ENCODE assay signal across 1 cellular context in genomic region chr3:4985330-4986174, GRCh38.
TF ChIP-seq lines count a peak whose summit lies in the region.

No MANE protein-coding gene starts in this region.

TF ChIP-seq in HepG2, 621 proteins besides CTCF, POLR2A, EP300 and RAD21 (continued from another document and continues in another):
- peak; percentile 51; the same call in 1 of the 2 replicates for TF ChIP-seq ARNTL (CRISPR knock-in tag; IDR thresholded peaks at IDR 0.05)
- no peak for TF ChIP-seq NONO (IDR thresholded peaks at IDR 0.05)
- TF ChIP-seq NONO (CRISPR knock-in tag; conservative IDR thresholded peaks at IDR 0.05), result 0 out of 2 replicates have a peak, but pooled peaks have one; percentile 19
- peak; percentile 13; the same call in 1 of the 2 replicates for TF ChIP-seq ZBED4 (CRISPR knock-in tag; IDR thresholded peaks at IDR 0.05; ENCODE audit: borderline replicate concordance)
- 0 out of 2 replicates have a peak, but pooled peaks have one; percentile 9 for TF ChIP-seq MIER2 (CRISPR knock-in tag; IDR thresholded peaks at IDR 0.05)
- TF ChIP-seq ZBTB40 (IDR thresholded peaks at IDR 0.05), result no peak
- no peak for TF ChIP-seq ZBTB40 (CRISPR knock-in tag; IDR thresholded peaks at IDR 0.05)
- no peak for TF ChIP-seq PHF8 (CRISPR knock-in tag; IDR thresholded peaks at IDR 0.05)
- no peak for TF ChIP-seq ATF1 (CRISPR knock-in tag; IDR thresholded peaks at IDR 0.05)
- peak; percentile 13 for TF ChIP-seq XRCC5 (optimal IDR thresholded peaks at IDR 0.05; ENCODE audit: low read length)
- TF ChIP-seq ZXDC (CRISPR knock-in tag; IDR thresholded peaks at IDR 0.05), result peak; percentile 54; the same call in 1 of the 2 replicates
- peak; percentile 45; the same call in 1 of the 2 replicates for TF ChIP-seq ZNF788 (CRISPR knock-in tag; IDR thresholded peaks at IDR 0.05; ENCODE audit: borderline replicate concordance)
- TF ChIP-seq RXRB (CRISPR knock-in tag; IDR thresholded peaks at IDR 0.05; ENCODE audit: borderline replicate concordance), result 0 out of 2 replicates have a peak, but pooled peaks have one; percentile 29
- TF ChIP-seq HOMEZ (CRISPR knock-in tag; IDR thresholded peaks at IDR 0.05; ENCODE audit: low read depth), result 0 out of 2 replicates have a peak, but pooled peaks have one; percentile 23
- peak; percentile 9; the same call in 1 of the 2 replicates for TF ChIP-seq SSRP1 (CRISPR knock-in tag; IDR thresholded peaks at IDR 0.05)
- peak; percentile 37; the same call in 1 of the 2 replicates for TF ChIP-seq ZNF274 (CRISPR knock-in tag; IDR thresholded peaks at IDR 0.05)
- TF ChIP-seq ZBTB25 (CRISPR knock-in tag; IDR thresholded peaks at IDR 0.05), result 0 out of 2 replicates have a peak, but pooled peaks have one; percentile 26
- peak; percentile 42; the same call in 1 of the 2 replicates for TF ChIP-seq ZNF558 (CRISPR knock-in tag; IDR thresholded peaks at IDR 0.05; ENCODE audit: borderline replicate concordance)
- TF ChIP-seq MATR3 (CRISPR knock-in tag; IDR thresholded peaks at IDR 0.05), result no peak
- peak; percentile 61 for TF ChIP-seq TBX2 (CRISPR knock-in tag; IDR thresholded peaks at IDR 0.05; ENCODE audit: borderline replicate concordance)
- peak; percentile 27 for TF ChIP-seq SKI (IDR thresholded peaks at IDR 0.05; ENCODE audit: partially characterized antibody)
- peak; percentile 77 for TF ChIP-seq SALL1 (CRISPR knock-in tag; IDR thresholded peaks at IDR 0.05)
- TF ChIP-seq KAT7 (CRISPR knock-in tag; IDR thresholded peaks at IDR 0.05; ENCODE audit: borderline replicate concordance), result peak; percentile 56; the same call in 1 of the 2 replicates
- TF ChIP-seq ZNF7 (CRISPR knock-in tag; IDR thresholded peaks at IDR 0.05), result no peak
- TF ChIP-seq CEBPZ (IDR thresholded peaks at IDR 0.05; ENCODE audit: low read length), result no peak
- peak; percentile 91 for TF ChIP-seq CEBPB (IDR thresholded peaks at IDR 0.05; ENCODE audit: borderline replicate concordance, low read depth, low read length)
- no peak for TF ChIP-seq ZBTB21 (CRISPR knock-in tag; IDR thresholded peaks at IDR 0.05)
- TF ChIP-seq STAG1 (CRISPR knock-in tag; IDR thresholded peaks at IDR 0.05), result no peak
- peak; percentile 24; the same call in 1 of the 2 replicates for TF ChIP-seq ETV5 (CRISPR knock-in tag; IDR thresholded peaks at IDR 0.05; ENCODE audit: borderline replicate concordance)
- TF ChIP-seq PPARG (CRISPR knock-in tag; conservative IDR thresholded peaks at IDR 0.05), result 0 out of 2 replicates have a peak, but pooled peaks have one; percentile 9
- no peak; the same call in 1 of the 2 replicates for TF ChIP-seq ZBTB38 (CRISPR knock-in tag; IDR thresholded peaks at IDR 0.05)
- peak; percentile 51 for TF ChIP-seq FOSL2 (CRISPR knock-in tag; IDR thresholded peaks at IDR 0.05)
- peak; percentile 47; the same call in 1 of the 2 replicates for TF ChIP-seq ZNF431 (CRISPR knock-in tag; IDR thresholded peaks at IDR 0.05; ENCODE audit: borderline replicate concordance, low read depth)
- TF ChIP-seq PCBP2 (optimal IDR thresholded peaks at IDR 0.05; ENCODE audit: low read depth, low read length, poor library complexity, severe bottlenecking), result no peak
- TF ChIP-seq SNAPC2 (CRISPR knock-in tag; IDR thresholded peaks at IDR 0.05), result 0 out of 2 replicates have a peak, but pooled peaks have one; percentile 28
- TF ChIP-seq ZFP36L1 (CRISPR knock-in tag; IDR thresholded peaks at IDR 0.05), result no peak; the same call in 1 of the 2 replicates
- peak; percentile 53; the same call in 1 of the 2 replicates for TF ChIP-seq ZNF792 (CRISPR knock-in tag; IDR thresholded peaks at IDR 0.05)
- TF ChIP-seq LCORL (IDR thresholded peaks at IDR 0.05), result no peak
- peak; percentile 55 for TF ChIP-seq LCORL (CRISPR knock-in tag; IDR thresholded peaks at IDR 0.05)
- no peak for TF ChIP-seq ZNF563 (CRISPR knock-in tag; IDR thresholded peaks at IDR 0.05)
- TF ChIP-seq HNRNPH1 (optimal IDR thresholded peaks at IDR 0.05; ENCODE audit: low read depth, low read length), result peak; percentile 74
